Comparison of ENCODE assay signal across 8 cellular contexts in genomic region chr7:130010689-130011412, GRCh38. TPM values are rescaled to one million over a fixed set of nuclear protein-coding genes. Genes with fewer than 3 reads are reported as not detected.
A peak's percentile ranks its signal among the peaks of the same experiment; 100 is the strongest.
DNase-seq lines count a peak whose midpoint lies in the region; ATAC-seq, FAIRE-seq and TF ChIP-seq lines count a peak whose summit lies in the region.

No MANE protein-coding gene starts in this region.

- peaks cover 0 to 11% of the 10 kb centered on the region in 2 donors for H3K4me1 ChIP-seq in kidney (ENCODE audit: control insufficient read depth in 1 of 2, insufficient read depth in 1 of 2, low read depth in 1 of 2, low read length in 2 of 2)

- intact Hi-C loops in kidney (cut with DNase I): loop anchor here (10.0 kb wide), 2 partner anchors 186 to 346 kb away; no protein-coding TSS in a partner anchor

- no peaks in the 10 kb centered on the region for H3K9me3 ChIP-seq in WERI-Rb-1 (ENCODE audit: severe bottlenecking)
- no peaks in the 10 kb centered on the region for H3K9me3 ChIP-seq in kidney (ENCODE audit: control insufficient read depth in 1 of 2, low read length in 2 of 2)

- TF ChIP-seq CTCF in 22Rv1 (IDR thresholded peaks at IDR 0.05): peak; percentile 96
- peak; percentile 85 for TF ChIP-seq CTCF in WERI-Rb-1 (IDR thresholded peaks at IDR 0.05; ENCODE audit: low read depth, low read length)
- peak; percentile 89 for TF ChIP-seq CTCF in bronchial epithelial cell (IDR thresholded peaks at IDR 0.05; ENCODE audit: insufficient read depth, low read length, severe bottlenecking)
- TF ChIP-seq CTCF in kidney (IDR thresholded peaks at IDR 0.05; ENCODE audit: borderline replicate concordance, extremely low read depth, insufficient read depth): peak; percentile 98

- H3K27me3 ChIP-seq in WERI-Rb-1 (ENCODE audit: insufficient read depth, low read depth, severe bottlenecking): no peaks in the 10 kb centered on the region
- H3K27me3 ChIP-seq in bronchial epithelial cell (ENCODE audit: control insufficient read depth, insufficient read depth, low read length): no peaks in the 10 kb centered on the region

- H3K9ac ChIP-seq in kidney (ENCODE audit: low read length in 2 of 2): no peak overlapping the region

- ATAC-seq in GM18499 (IDR thresholded peaks at IDR 0.05; ENCODE audit: insufficient read depth, unreplicated experiment) (peak; percentile 67), HG03097 (IDR thresholded peaks at IDR 0.05; ENCODE audit: low FRiP score, unreplicated experiment) (peak; percentile 43)

- DNase-seq in NCI-H2171 (lab: John Stamatoyannopoulos, UW): peak; percentile 14
- DNase-seq in WERI-Rb-1: peak; percentile 84
- peak; percentile 89 for DNase-seq in bronchial epithelial cell (ENCODE audit: low read depth)
- DNase-seq in kidney: no peak
- DNase-seq in stimulated activated CD4-positive, alpha-beta T cell treated with anti-CD3 and anti-CD28 coated beads, Interleukin-1b, Interleukin-23, amount 100 ng/mL, for 24 hours (ENCODE audit: low read depth in 4 of 4, low spot score in 1 of 4): peak; percentile 71 to 90 (median 78)

- H3K36me3 ChIP-seq in WERI-Rb-1 (no peaks in the 10 kb centered on the region), bronchial epithelial cell (ENCODE audit: control insufficient read depth, insufficient read depth, low read length) (no peaks in the 10 kb centered on the region), kidney (ENCODE audit: control insufficient read depth in 1 of 2, insufficient read depth in 2 of 2, low read length in 2 of 2) (no peaks in the 10 kb centered on the region)

- no peak for FAIRE-seq in bronchial epithelial cell (lab: Jason Lieb, UNC)
- FAIRE-seq in kidney (lab: Jason Lieb, UNC): no peak

- H3K27ac ChIP-seq in 22Rv1: no peak overlapping the region
- H3K27ac ChIP-seq in WERI-Rb-1: no peak overlapping the region; the same call in 1 of the 2 replicates
- peak overlapping the region in 1 of 2 donors; percentile 28 for H3K27ac ChIP-seq in kidney (ENCODE audit: low read depth in 2 of 2, low read length in 2 of 2)

- H3K4me3 ChIP-seq in WERI-Rb-1 (ENCODE audit: low read depth, low read length) (no peak overlapping the region), bronchial epithelial cell (ENCODE audit: low read depth, low read length) (no peak overlapping the region), kidney (ENCODE audit: low read length in 2 of 2) (no peak overlapping the region)

RNA-seq across cellular contexts. Expression of gene ZC3HC1, which starts 40.3 kb away (rescaled TPM):
- 7.1 and 8.2 TPM in 2 replicates for total RNA-seq in bronchial epithelial cell
- 17.9 TPM for total RNA-seq in kidney
- 21.3 TPM for polyA plus RNA-seq in kidney (ENCODE audit: insufficient read depth, low read depth, low replicate concordance)

RNA-seq across cellular contexts. Expression of gene UBE2H, which starts 58.1 kb away (rescaled TPM):
- total RNA-seq in bronchial epithelial cell: 50.0 and 84.2 TPM in 2 replicates
- 107 TPM for total RNA-seq in kidney
- 40.6 TPM for polyA plus RNA-seq in kidney (ENCODE audit: insufficient read depth, low read depth, low replicate concordance)

RNA-seq across cellular contexts. Expression of gene KLHDC10, which starts 59.5 kb away (rescaled TPM):
- total RNA-seq in bronchial epithelial cell: 21.3 and 28.9 TPM in 2 replicates
- total RNA-seq in kidney: 38.9 TPM
- polyA plus RNA-seq in kidney (ENCODE audit: insufficient read depth, low read depth, low replicate concordance): 15.7 TPM
